ENCODE assay signal across 8 cellular contexts in genomic region chr6:107330190-107330589, GRCh38.
A peak's percentile ranks its signal among the peaks of the same experiment; 100 is the strongest.
DNase-seq lines count a peak whose midpoint lies in the region; ATAC-seq, FAIRE-seq and TF ChIP-seq lines count a peak whose summit lies in the region.

No MANE protein-coding gene starts in this region.

- peaks cover 14% of the 10 kb centered on the region for H3K4me1 Mint-ChIP-seq in activated naive CD8-positive, alpha-beta T cell treated with anti-CD3 and anti-CD28 coated beads, Interleukin-2, amount 10 ng/mL, durations not matched to agents 7 days and 5 days

- peak; percentile 96 for FAIRE-seq in GM12891 (lab: Jason Lieb, UNC)

- H3K27ac Mint-ChIP-seq in activated naive CD8-positive, alpha-beta T cell treated with anti-CD3 and anti-CD28 coated beads, Interleukin-2, amount 10 ng/mL, durations not matched to agents 7 days and 5 days = peak overlapping the region; percentile 18

- H3K4me3 Mint-ChIP-seq in activated naive CD8-positive, alpha-beta T cell treated with anti-CD3 and anti-CD28 coated beads, Interleukin-2, amount 10 ng/mL, durations not matched to agents 7 days and 5 days = peak overlapping the region; percentile 28

- no peak for TF ChIP-seq POLR2A in GM12891 (IDR thresholded peaks at IDR 0.05; ENCODE audit: low read depth, low read length)

- ATAC-seq in GM19468 (IDR thresholded peaks at IDR 0.05; ENCODE audit: extremely low read depth, unreplicated experiment) (peak; percentile 97), HG03432 (IDR thresholded peaks at IDR 0.05; ENCODE audit: unreplicated experiment) (peak; percentile 98)
- ATAC-seq in activated naive CD8-positive, alpha-beta T cell treated with anti-CD3 and anti-CD28 coated beads, Interleukin-2, amount 10 ng/mL, durations not matched to agents 7 days and 5 days (ENCODE audit: low read depth) = peak; percentile 92

- no peaks in the 10 kb centered on the region for H3K27me3 Mint-ChIP-seq in activated naive CD8-positive, alpha-beta T cell treated with anti-CD3 and anti-CD28 coated beads, Interleukin-2, amount 10 ng/mL, durations not matched to agents 7 days and 5 days

- peaks cover 21% of the 10 kb centered on the region for H3K36me3 Mint-ChIP-seq in activated naive CD8-positive, alpha-beta T cell treated with anti-CD3 and anti-CD28 coated beads, Interleukin-2, amount 10 ng/mL, durations not matched to agents 7 days and 5 days

- peak; percentile 25 for DNase-seq in GM12891 (ENCODE audit: insufficient read length, low spot score)
- no peak for DNase-seq in activated naive CD8-positive, alpha-beta T cell treated with anti-CD3 and anti-CD28 coated beads, Interleukin-2, amount 10 ng/mL, durations not matched to agents 7 days and 5 days
- no peak for DNase-seq in midbrain (lab: John Stamatoyannopoulos, UW)
- no peak for DNase-seq in NCI-H2107 (lab: John Stamatoyannopoulos, UW)
- DNase-seq in NCI-H2171 treated with DMSO at 0.1 percent for 48 hours (lab: John Stamatoyannopoulos, UW) = no peak
- no peak for DNase-seq in pons (ENCODE audit: low spot score)

- H3K9me3 Mint-ChIP-seq in activated naive CD8-positive, alpha-beta T cell treated with anti-CD3 and anti-CD28 coated beads, Interleukin-2, amount 10 ng/mL, durations not matched to agents 7 days and 5 days = peaks cover 3% of the 10 kb centered on the region

- POLR2A ChIA-PET in activated naive CD8-positive, alpha-beta T cell treated with anti-CD3 and anti-CD28 coated beads, Interleukin-2, amount 10 ng/mL, durations not matched to agents 7 days and 5 days (lab: Charles Lee) = interaction anchor here (1.8 kb wide), 1 partner anchor 129 kb away, joined by 13 read pairs; the partner anchor contains the start of gene PDSS2

TF ChIP-seq in GM12891, 5 proteins besides CTCF, POLR2A, EP300 and RAD21:
- TF ChIP-seq SPI1 (IDR thresholded peaks at IDR 0.05; ENCODE audit: low read depth, low read length) = peak; percentile 65
- no peak for TF ChIP-seq POU2F2 (IDR thresholded peaks at IDR 0.05; ENCODE audit: low read depth, low read length)
- no peak for TF ChIP-seq POLR2AphosphoS5 (IDR thresholded peaks at IDR 0.05; ENCODE audit: low read depth, low read length)
- no peak for TF ChIP-seq PAX5 (IDR thresholded peaks at IDR 0.05; ENCODE audit: insufficient read depth, low read length, severe bottlenecking)
- no peak for TF ChIP-seq TAF1 (IDR thresholded peaks at IDR 0.05; ENCODE audit: low read depth, low read length)
